Comparison of ENCODE assay signal across 1 cellular context in genomic region chr7:94295805-94296204, GRCh38.
TF ChIP-seq lines count a peak whose summit lies in the region.

No MANE protein-coding gene starts in this region.

TF ChIP-seq in K562, 482 proteins besides CTCF, POLR2A, EP300 and RAD21 (continued from another document):
- TF ChIP-seq CEBPG (CRISPR knock-in tag; IDR thresholded peaks at IDR 0.05): no peak
- no peak for TF ChIP-seq CEBPG (tag; conservative IDR thresholded peaks at IDR 0.05 in 1 of 2, IDR thresholded peaks at IDR 0.05 in 1 of 2)
